Comparison of ENCODE assay signal across 9 cellular contexts in the genomic region with DNA sequence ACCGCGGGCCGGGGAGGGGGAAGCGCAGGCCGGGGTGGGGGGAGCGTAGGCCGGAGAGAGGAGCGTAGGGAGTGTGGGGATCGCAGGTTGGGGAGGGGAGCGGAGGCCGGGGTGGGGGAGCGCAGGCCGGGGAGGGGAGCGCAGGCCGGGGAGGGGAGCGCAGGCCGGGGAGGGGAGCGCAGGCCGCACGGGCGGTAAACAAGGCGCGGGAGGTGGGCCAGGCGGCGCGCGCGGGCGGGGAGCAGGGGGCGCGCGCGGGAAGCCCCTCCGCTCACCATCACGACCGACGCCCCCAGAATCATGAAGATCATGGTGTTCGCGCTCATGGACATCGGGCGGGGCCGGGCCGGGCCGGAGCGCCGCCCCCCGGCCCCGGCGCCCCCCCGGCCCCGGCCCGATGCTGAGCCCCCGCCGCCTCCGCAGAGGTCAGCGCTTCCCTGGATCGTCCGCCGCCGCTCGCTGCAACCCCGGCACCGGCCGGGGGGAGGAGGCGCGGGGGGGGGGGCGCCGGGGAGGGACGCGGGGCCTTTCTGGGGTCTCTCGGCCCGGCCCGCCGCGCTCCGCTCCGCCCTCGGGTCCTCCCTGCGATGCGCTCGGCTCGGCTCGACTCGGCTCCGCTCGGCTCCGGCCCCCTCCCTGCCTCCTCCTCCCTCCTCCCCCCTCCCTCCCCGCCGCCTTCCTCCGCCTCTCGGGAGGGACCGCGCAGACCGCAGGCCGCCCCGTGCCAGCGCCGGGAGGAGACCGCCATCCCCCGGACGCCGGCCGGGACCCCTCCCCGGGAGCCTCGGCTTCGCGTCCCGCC. TPM values are rescaled to one million over a fixed set of nuclear protein-coding genes. Genes with fewer than 3 reads are reported as not detected.
DNase-seq lines count a peak whose midpoint lies in the region; ATAC-seq, FAIRE-seq and TF ChIP-seq lines count a peak whose summit lies in the region.
"Had no signal": no experiment of that assay in that cellular context is flagged by ENCODE, and none has a peak within 500 bp of the region (broad histone marks: within the 10 kb centered on the region; RNA-seq: fewer than 3 reads in every experiment).

TSS of gene TMEM240 (minus strand) at position 610 of the 802 bp plus-strand sequence. CDS start at position 332, 278 bp downstream.

- ATAC-seq in right lobe of liver (peak in 3 of 4 donors; percentile 39 to 71 (median 42)), HepG2 (no peak), GM21381 (IDR thresholded peaks at IDR 0.05; ENCODE audit: unreplicated experiment) (no peak), GM18873 (IDR thresholded peaks at IDR 0.05; ENCODE audit: low FRiP score, unreplicated experiment) (no peak)
- ATAC-seq in activated T-helper 17 cell treated with anti-CD3 and anti-CD28 coated beads, Interleukin-2, amount 50 U/mL, for 72 hours (replicated peaks) = peak; percentile 43
- peak; percentile 31 for ATAC-seq in stimulated activated naive CD8-positive, alpha-beta T cell treated with anti-CD3 and anti-CD28 coated beads, Interleukin-15, Interleukin-2, amounts not matched to agents 100 U/mL and 50 U/mL, for 24 hours

- no peaks in the 10 kb centered on the region for H4K20me1 ChIP-seq in HepG2 (ENCODE audit: insufficient read depth, low read length)

- no peaks in the 10 kb centered on the region for H3K79me2 ChIP-seq in HepG2 (ENCODE audit: insufficient read depth, low read length)

- no TSS peak for BruUV-seq in HepG2 (replicated peaks; lab: Mats Ljungman, UMichigan)

- TF ChIP-seq CTCF in right lobe of liver (IDR thresholded peaks at IDR 0.05) = no peak
- no peak for TF ChIP-seq CTCF in HepG2 (CRISPR knock-in tag; IDR thresholded peaks at IDR 0.05)
- TF ChIP-seq CTCF in fibroblast of pulmonary artery (IDR thresholded peaks at IDR 0.05; ENCODE audit: low read length, missing control alignments) = no peak
- no peak for TF ChIP-seq CTCF in nephron (IDR thresholded peaks at IDR 0.05; ENCODE audit: unreplicated experiment in 3 of 3)

- TF ChIP-seq EP300 in HepG2 (IDR thresholded peaks at IDR 0.05; ENCODE audit: low read depth in 2 of 2, low read length in 2 of 2) (no peak), HepG2 (CRISPR knock-in tag; IDR thresholded peaks at IDR 0.05; ENCODE audit: borderline replicate concordance) (no peak)

- CTCF ChIA-PET in HepG2 (lab: Yijun Ruan, JAX; ENCODE audit: low intra/inter-chr PET ratio, low total read pairs) = no interaction called here

- no peak for TF ChIP-seq POLR2A in right lobe of liver (IDR thresholded peaks at IDR 0.05)
- no peak for TF ChIP-seq POLR2A in HepG2 (IDR thresholded peaks at IDR 0.05; ENCODE audit: insufficient read depth in 1 of 2, low read depth in 2 of 2, low read length in 2 of 2)

- no peak for FAIRE-seq in HepG2 (lab: Jason Lieb, UNC)
- FAIRE-seq: G401.6 had no signal

- H3K9me3 ChIP-seq in right lobe of liver (no peaks in the 10 kb centered on the region), HepG2 (ENCODE audit: low read length) (no peaks in the 10 kb centered on the region)

- H3K27ac Mint-ChIP-seq in activated T-helper 17 cell treated with anti-CD3 and anti-CD28 coated beads, Interleukin-2, amount 50 U/mL, for 72 hours = no peak within 1 kb of the TSS
- peak within 1 kb of the TSS; percentile 55 to 85 (median 74) for H3K27ac Mint-ChIP-seq in nephron

- peaks cover 20% of the 10 kb centered on the region for H3K36me3 Mint-ChIP-seq in activated T-helper 17 cell treated with anti-CD3 and anti-CD28 coated beads, Interleukin-2, amount 50 U/mL, for 72 hours (ENCODE audit: low read depth)
- peaks cover 3% of the 10 kb centered on the region for H3K36me3 Mint-ChIP-seq in nephron (ENCODE audit: low read depth)

- no peaks in the 10 kb centered on the region for H3K9me3 Mint-ChIP-seq in activated T-helper 17 cell treated with anti-CD3 and anti-CD28 coated beads, Interleukin-2, amount 50 U/mL, for 72 hours
- no peaks in the 10 kb centered on the region for H3K9me3 Mint-ChIP-seq in nephron

- 8% methylated on average over 10 of the region's 108 CpGs for WGBS in right lobe of liver (ENCODE audit: insufficient coverage, low coverage, low lambda C conversion rate, missing lambda C conversion rate)
- WGBS in HepG2 (ENCODE audit: low lambda C conversion rate) = 97% methylated on average over 97 of the region's 108 CpGs

- H3K4me2 ChIP-seq in HepG2 (ENCODE audit: low read depth, low read length) = no peak within 1 kb of the TSS

- TF ChIP-seq RAD21 in HepG2 (CRISPR knock-in tag; IDR thresholded peaks at IDR 0.05) = no peak

- no peak within 1 kb of the TSS for H2AFZ ChIP-seq in HepG2 (ENCODE audit: low read length)

- H3K9ac ChIP-seq in HepG2 (ENCODE audit: insufficient read depth, low read depth, low read length) = no peak within 1 kb of the TSS

- POLR2A ChIA-PET in HepG2 (lab: Yijun Ruan, JAX) = no interaction called here

- H3K4me1 ChIP-seq in right lobe of liver (peaks cover 0 to 5% (median 0%) of the 10 kb centered on the region in 4 donors), HepG2 (ENCODE audit: insufficient read depth, low read length) (no peaks in the 10 kb centered on the region)

- in situ Hi-C loops in HepG2 (cut with HindIII; ENCODE audit: extremely low pct_ligation_motif_present, low pct_unique_long_range_greater_than_20kb) = no loop called here

- H3K4me3 ChIP-seq in right lobe of liver (peak within 1 kb of the TSS; percentile 12 to 44 (median 18)), HepG2 (replicated peaks in 1 of 3; ENCODE audit: insufficient read depth in 1 of 3, low read depth in 2 of 3, low read length in 3 of 3) (no peak within 1 kb of the TSS), fibroblast of pulmonary artery (replicated peaks; ENCODE audit: low read depth, low read length) (peak within 1 kb of the TSS; percentile 58)

- H3K36me3 ChIP-seq in right lobe of liver = peaks cover 0 to 18% (median 0%) of the 10 kb centered on the region in 4 donors
- H3K36me3 ChIP-seq in HepG2 (replicated peaks in 1 of 2; ENCODE audit: control insufficient read depth in 1 of 2, insufficient read depth in 2 of 2, low read length in 2 of 2) = peaks cover 5 to 14% of the 10 kb centered on the region in 2 experiments; a peak in 4 of 5 replicates

- intact Hi-C loops in right lobe of liver (cut with DNase I) = no loop called here
- intact Hi-C loops in HepG2 (cut with micrococcal nuclease; ENCODE audit: unreplicated experiment) = no loop called here

- no peaks in the 10 kb centered on the region for H3K27me3 Mint-ChIP-seq in activated T-helper 17 cell treated with anti-CD3 and anti-CD28 coated beads, Interleukin-2, amount 50 U/mL, for 72 hours
- H3K27me3 Mint-ChIP-seq in nephron (ENCODE audit: low read depth) = no peaks in the 10 kb centered on the region

- peak within 1 kb of the TSS; percentile 10 for H3K4me3 Mint-ChIP-seq in activated T-helper 17 cell treated with anti-CD3 and anti-CD28 coated beads, Interleukin-2, amount 50 U/mL, for 72 hours
- peak within 1 kb of the TSS; percentile 78 to 80 (median 80) for H3K4me3 Mint-ChIP-seq in nephron

- no peaks in the 10 kb centered on the region for H3K4me1 Mint-ChIP-seq in activated T-helper 17 cell treated with anti-CD3 and anti-CD28 coated beads, Interleukin-2, amount 50 U/mL, for 72 hours
- H3K4me1 Mint-ChIP-seq in nephron = no peaks in the 10 kb centered on the region

- DNase-seq in right lobe of liver (peak; percentile 62 to 66 (median 65)), HepG2 (ENCODE audit: low spot score) (no peak), fibroblast of pulmonary artery (ENCODE audit: low read depth) (peak; percentile 82)
- peak; percentile 65 for DNase-seq in stimulated activated naive CD8-positive, alpha-beta T cell treated with anti-CD3 and anti-CD28 coated beads, Interleukin-15, Interleukin-2, amounts not matched to agents 100 U/mL and 50 U/mL, for 24 hours

- H3K27me3 ChIP-seq in right lobe of liver = no peaks in the 10 kb centered on the region
- no peaks in the 10 kb centered on the region for H3K27me3 ChIP-seq in HepG2 (ENCODE audit: control insufficient read depth in 1 of 2, insufficient read depth in 2 of 2, low read length in 2 of 2)

- H3K27ac ChIP-seq in right lobe of liver (no peak within 1 kb of the TSS), HepG2 (ENCODE audit: extremely low read length, insufficient read depth, low read length) (no peak within 1 kb of the TSS)

TF ChIP-seq in HepG2, 621 proteins besides CTCF, POLR2A, EP300 and RAD21 (continues in another document):
- TF ChIP-seq ZNF878 (CRISPR knock-in tag; IDR thresholded peaks at IDR 0.05) (no peak), FOSL2 (CRISPR knock-in tag; IDR thresholded peaks at IDR 0.05) (no peak), RNF2 (conservative IDR thresholded peaks at IDR 0.05; ENCODE audit: low read depth) (no peak), ZNF670 (CRISPR knock-in tag; IDR thresholded peaks at IDR 0.05; ENCODE audit: borderline replicate concordance) (no peak), ZNF501 (CRISPR knock-in tag; IDR thresholded peaks at IDR 0.05) (no peak), ZNF205 (CRISPR knock-in tag; IDR thresholded peaks at IDR 0.05) (no peak)

RNA-seq across cellular contexts. Expression of gene TMEM240, which starts in this region (rescaled TPM):
- total RNA-seq in right lobe of liver = under 1 TPM in 1 of 6 experiments, not detected in 5; 0.40 TPM
- not detected in 2 replicates for total RNA-seq in HepG2 (2016; rRNA removed; fragmentation: Illumina TruSeq; extraction: Trizol)
- total RNA-seq in HepG2 (2016; cell fraction: cytosol; rRNA removed; fragmentation: Illumina TruSeq; extraction: Trizol; ENCODE audit: low read depth) = not detected in 2 replicates
- not detected in 2 replicates for total RNA-seq in HepG2 (2016; cell fraction: insoluble cytoplasmic fraction; rRNA removed; fragmentation: Illumina TruSeq; extraction: Trizol)
- total RNA-seq in HepG2 (2016; cell fraction: membrane; rRNA removed; fragmentation: Illumina TruSeq; extraction: Trizol) = not detected in 2 replicates
- not detected in 2 replicates for total RNA-seq in HepG2 (2016; cell fraction: nucleus; rRNA removed; fragmentation: Illumina TruSeq; extraction: Trizol)
- polyA plus RNA-seq in HepG2 (2011; rRNA removed) = 0.17 and 0.21 TPM in 2 replicates
- 0.17 TPM in 1 of 2 replicates, not detected in the other for polyA plus RNA-seq in HepG2 (2011; cell fraction: cytosol; rRNA removed)
- polyA plus RNA-seq in HepG2 (2011; cell fraction: nucleus; rRNA removed) = 3.9 and 4.5 TPM in 2 replicates
- polyA plus RNA-seq in HepG2 (2012) = 0.58 and 1.1 TPM in 2 replicates
- polyA plus RNA-seq in HepG2 (2016; cell fraction: cytosol; fragmentation: Illumina TruSeq; extraction: Trizol; ENCODE audit: low read depth) = not detected in 2 replicates
- 0.34 TPM in 1 of 2 replicates, not detected in the other for polyA plus RNA-seq in HepG2 (2016; cell fraction: insoluble cytoplasmic fraction; fragmentation: Illumina TruSeq; extraction: Trizol; ENCODE audit: low read depth)
- polyA plus RNA-seq in HepG2 (2016; cell fraction: membrane; fragmentation: Illumina TruSeq; extraction: Trizol; ENCODE audit: low read depth) = not detected in 2 replicates
- 0.90 TPM in 1 of 2 replicates, not detected in the other for polyA plus RNA-seq in HepG2 (2016; cell fraction: nucleus; fragmentation: Illumina TruSeq; extraction: Trizol; ENCODE audit: insufficient read depth, low read depth)
- not detected in 2 replicates for polyA minus RNA-seq in HepG2 (2011; rRNA and poly(A)+ RNA removed; ENCODE audit: low replicate concordance)
- not detected in 2 replicates for polyA minus RNA-seq in HepG2 (2011; cell fraction: cytosol; rRNA and poly(A)+ RNA removed)
- not detected in 2 replicates for polyA minus RNA-seq in HepG2 (2011; cell fraction: nucleus; rRNA and poly(A)+ RNA removed)
- 1 to 10 TPM; 2.1 to 2.3 TPM for total RNA-seq in activated T-helper 17 cell treated with anti-CD3 and anti-CD28 coated beads, Interleukin-2, amount 50 U/mL, for 72 hours

Comparison
In these comparisons a context has a peak if more than half of its experiments do, and no peak if none do; other contexts are left out.
1. Peak in DNase-seq, ATAC-seq and H3K4me3 ChIP-seq in right lobe of liver; RNA of the gene not detected or under 1 TPM.
2. ATAC-seq: peak in activated T-helper 17 cell treated with anti-CD3 and anti-CD28 coated beads, Interleukin-2, amount 50 U/mL, for 72 hours (single experiment) and stimulated activated naive CD8-positive, alpha-beta T cell treated with anti-CD3 and anti-CD28 coated beads, Interleukin-15, Interleukin-2, amounts not matched to agents 100 U/mL and 50 U/mL, for 24 hours (single experiment); none in HepG2 (single experiment), GM21381 (single experiment) and GM18873 (single experiment).